In the genomic region with DNA sequence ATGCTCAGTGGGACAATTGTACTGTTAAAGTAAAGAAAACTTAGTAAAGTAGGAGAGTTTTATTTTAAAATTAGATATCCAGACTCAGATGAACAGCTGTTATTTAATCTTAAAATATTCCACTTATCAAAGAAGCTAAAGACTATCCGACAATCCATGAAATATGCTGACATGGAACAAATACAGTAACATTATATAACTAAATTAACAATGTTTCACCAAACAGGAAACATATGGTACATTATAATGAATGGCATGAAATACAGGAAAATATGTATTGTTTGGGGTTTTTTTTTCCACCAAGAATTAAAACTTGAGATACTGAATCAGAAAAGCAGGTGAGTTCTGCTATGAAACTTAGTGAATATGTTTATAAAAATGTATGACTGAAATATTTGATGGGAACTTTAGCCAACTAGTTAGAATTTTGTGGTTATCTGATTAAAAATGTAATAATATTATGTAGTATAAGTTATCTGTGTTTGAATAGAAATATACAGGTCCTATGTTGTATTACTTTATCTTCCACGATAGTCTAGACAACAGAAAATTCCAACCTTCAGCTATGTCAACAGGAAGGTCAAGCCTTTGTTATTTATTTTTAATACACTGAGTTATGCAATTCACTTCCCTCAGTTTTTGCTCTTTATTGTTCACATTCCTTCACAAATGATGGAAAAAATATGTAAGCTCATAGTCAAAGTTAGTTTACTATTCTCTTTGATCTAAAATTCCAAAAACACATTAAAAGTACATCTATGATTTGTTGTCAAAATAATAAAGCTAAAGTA, we compare ENCODE assay signal across 25 cellular contexts.
DNase-seq lines count a peak whose midpoint lies in the region; ATAC-seq and TF ChIP-seq lines count a peak whose summit lies in the region.
"Had no signal": no experiment of that assay in that cellular context is flagged by ENCODE, and none has a peak within 500 bp of the region (broad histone marks: within the 10 kb centered on the region; RNA-seq: fewer than 3 reads in every experiment).

No MANE protein-coding gene starts in this region.

- H3K4me1 ChIP-seq in left ventricle myocardium inferior (peaks cover 56% of the 10 kb centered on the region), endodermal cell (ENCODE audit: control insufficient read depth, insufficient read depth, low read length) (peaks cover 14% of the 10 kb centered on the region), liver (ENCODE audit: control insufficient read depth in 4 of 4, insufficient read depth in 4 of 4, low read length in 3 of 4) (peaks cover 0 to 18% (median 12%) of the 10 kb centered on the region in 4 donors)
- H3K4me1 ChIP-seq: BLaER1 had no signal

- H3K4me3 ChIP-seq in left ventricle myocardium inferior (no peak overlapping the region), endodermal cell (ENCODE audit: low read length) (peak overlapping the region; percentile 10), liver (ENCODE audit: low read depth in 1 of 3, low read length in 3 of 3) (no peak overlapping the region), foreskin fibroblast (ENCODE audit: low read depth in 1 of 2, low read length in 2 of 2) (no peak overlapping the region)
- H3K4me3 ChIP-seq: BLaER1, SJSA1 had no signal

- H3K9me3 ChIP-seq in left ventricle myocardium inferior (replicated peaks) (no peaks in the 10 kb centered on the region), endodermal cell (ENCODE audit: control insufficient read depth, low read length) (no peaks in the 10 kb centered on the region), liver (ENCODE audit: control insufficient read depth in 4 of 4, low read length in 3 of 4) (no peaks in the 10 kb centered on the region)
- H3K9me3 ChIP-seq: BLaER1, heart right ventricle, SJSA1 had no signal

- H3K27ac Mint-ChIP-seq in endodermal cell = no peak overlapping the region
- H3K27ac Mint-ChIP-seq: activated CD4-positive, alpha-beta memory T cell treated with anti-CD3 and anti-CD28 coated beads, Interleukin-2, amount 10 ng/mL, durations not matched to agents 7 days and 5 days; activated naive CD4-positive, alpha-beta T cell treated with anti-CD3 and anti-CD28 coated beads, Interleukin-2, amount 10 ng/mL, durations not matched to agents 7 days and 5 days; T-helper 2 cell treated with Interferon-gamma antibody and Interleukin-4, amounts not matched to agents 5 μg/mL and 100 μg/mL, for 36 hours had no signal

- ATAC-seq in Right ventricle myocardium inferior (no peak), GM18867 (IDR thresholded peaks at IDR 0.05; ENCODE audit: unreplicated experiment) (no peak)
- ATAC-seq: activated T-cell treated with anti-CD3 and anti-CD28 coated beads, Interleukin-2, amount 50 U/mL, for 4 hours had no signal

- no peak overlapping the region for H3K4me3 Mint-ChIP-seq in endodermal cell
- H3K4me3 Mint-ChIP-seq: activated CD4-positive, alpha-beta memory T cell treated with anti-CD3 and anti-CD28 coated beads, Interleukin-2, amount 10 ng/mL, durations not matched to agents 7 days and 5 days; activated naive CD4-positive, alpha-beta T cell treated with anti-CD3 and anti-CD28 coated beads, Interleukin-2, amount 10 ng/mL, durations not matched to agents 7 days and 5 days; activated T-cell treated with anti-CD3 and anti-CD28 coated beads, Interleukin-2, amount 50 U/mL, for 4 hours; T-helper 2 cell treated with Interferon-gamma antibody and Interleukin-4, amounts not matched to agents 5 μg/mL and 100 μg/mL, for 36 hours had no signal

- TF ChIP-seq CTCF in left ventricle myocardium inferior (IDR thresholded peaks at IDR 0.05; ENCODE audit: borderline replicate concordance) (no peak), endodermal cell (conservative IDR thresholded peaks at IDR 0.05) (no peak), liver (IDR thresholded peaks at IDR 0.05; ENCODE audit: low read depth, low read length, missing input control) (no peak), foreskin fibroblast (IDR thresholded peaks at IDR 0.05; ENCODE audit: low read depth, low read length) (no peak)

- WGBS in endodermal cell (ENCODE audit: insufficient coverage in 1 of 2, insufficient read length in 1 of 2), 2 experiments = 88% methylated on average over 2 of the region's 2 CpGs; no CpG with 5 or more reads in 1 of the 2 experiments
- WGBS in liver = 46% methylated on average over 2 of the region's 2 CpGs

- TF ChIP-seq RAD21 in liver (IDR thresholded peaks at IDR 0.05) = no peak

- H3K4me1 Mint-ChIP-seq in endodermal cell = peaks cover 43% of the 10 kb centered on the region
- H3K4me1 Mint-ChIP-seq: activated CD4-positive, alpha-beta memory T cell treated with anti-CD3 and anti-CD28 coated beads, Interleukin-2, amount 10 ng/mL, durations not matched to agents 7 days and 5 days; activated naive CD4-positive, alpha-beta T cell treated with anti-CD3 and anti-CD28 coated beads, Interleukin-2, amount 10 ng/mL, durations not matched to agents 7 days and 5 days had no signal

- H3K36me3 Mint-ChIP-seq in endodermal cell (ENCODE audit: low read depth) = peaks cover 7% of the 10 kb centered on the region
- H3K36me3 Mint-ChIP-seq: activated naive CD4-positive, alpha-beta T cell treated with anti-CD3 and anti-CD28 coated beads, Interleukin-2, amount 10 ng/mL, durations not matched to agents 7 days and 5 days had no signal

- no peaks in the 10 kb centered on the region for H3K9me3 Mint-ChIP-seq in endodermal cell
- H3K9me3 Mint-ChIP-seq: activated CD4-positive, alpha-beta memory T cell treated with anti-CD3 and anti-CD28 coated beads, Interleukin-2, amount 10 ng/mL, durations not matched to agents 7 days and 5 days; activated naive CD4-positive, alpha-beta T cell treated with anti-CD3 and anti-CD28 coated beads, Interleukin-2, amount 10 ng/mL, durations not matched to agents 7 days and 5 days; activated T-cell treated with anti-CD3 and anti-CD28 coated beads, Interleukin-2, amount 50 U/mL, for 4 hours; T-helper 2 cell treated with Interferon-gamma antibody and Interleukin-4, amounts not matched to agents 5 μg/mL and 100 μg/mL, for 36 hours had no signal

- no peaks in the 10 kb centered on the region for H3K27me3 ChIP-seq in left ventricle myocardium inferior (ENCODE audit: low read depth)
- H3K27me3 ChIP-seq in endodermal cell (ENCODE audit: control insufficient read depth, insufficient read depth, low read length, poor library complexity, severe bottlenecking) = no peaks in the 10 kb centered on the region
- no peaks in the 10 kb centered on the region for H3K27me3 ChIP-seq in liver (ENCODE audit: control insufficient read depth in 4 of 4, insufficient read depth in 4 of 4, low read length in 3 of 4)
- H3K27me3 ChIP-seq: BLaER1, heart right ventricle, SJSA1 had no signal

- H3K9ac ChIP-seq in endodermal cell (ENCODE audit: extremely low read depth, low read length, poor library complexity, severe bottlenecking) (no peak overlapping the region), liver (ENCODE audit: low read depth in 1 of 2, low read length in 2 of 2) (no peak overlapping the region)
- H3K9ac ChIP-seq: BLaER1 had no signal

- DNase-seq in left ventricle myocardium inferior (no peak), Right ventricle myocardium inferior (ENCODE audit: missing footprints) (no peak), endodermal cell (no peak), COLO829 (ENCODE audit: low spot score) (no peak), NAMALWA (ENCODE audit: low spot score) (no peak), foreskin fibroblast (no peak)
- DNase-seq: 8988T; activated CD4-positive, alpha-beta memory T cell treated with anti-CD3 and anti-CD28 coated beads, Interleukin-2, amount 10 ng/mL, durations not matched to agents 7 days and 5 days; activated naive CD4-positive, alpha-beta T cell treated with anti-CD3 and anti-CD28 coated beads, Interleukin-2, amount 10 ng/mL, durations not matched to agents 7 days and 5 days; activated T-cell treated with anti-CD3 and anti-CD28 coated beads, Interleukin-2, amount 50 U/mL, for 4 hours; aorta; central memory CD4-positive, alpha-beta T cell; effector CD8-positive, alpha-beta T cell; EL; HCEC 1CT; heart right ventricle; mammary epithelial cell; NCI-H1436 treated with DMSO at 0.1 percent for 48 hours; NCI-H69; substantia nigra had no signal

- H3K27ac ChIP-seq in left ventricle myocardium inferior (replicated peaks) (peak overlapping the region; percentile 21), endodermal cell (ENCODE audit: low read depth, low read length) (no peak overlapping the region), liver (ENCODE audit: low read depth in 1 of 2, low read length in 2 of 2) (no peak overlapping the region)
- H3K27ac ChIP-seq: BLaER1, SJSA1 had no signal

- H3K36me3 ChIP-seq in left ventricle myocardium inferior (peaks cover 37% of the 10 kb centered on the region), endodermal cell (ENCODE audit: control insufficient read depth, insufficient read depth, low read length) (peaks cover 18% of the 10 kb centered on the region), liver (ENCODE audit: control insufficient read depth in 4 of 4, insufficient read depth in 3 of 4, low read depth in 1 of 4, low read length in 3 of 4) (peaks cover 0 to 9% (median 3%) of the 10 kb centered on the region in 4 donors)
- H3K36me3 ChIP-seq: BLaER1 had no signal

- no peaks in the 10 kb centered on the region for H3K27me3 Mint-ChIP-seq in endodermal cell (ENCODE audit: insufficient read depth)

- intact Hi-C loops in left ventricle myocardium inferior (cut with micrococcal nuclease) = no loop called here
- intact Hi-C loops in Right ventricle myocardium inferior (cut with DNase I) = no loop called here

TF ChIP-seq in liver, 16 proteins besides CTCF, POLR2A, EP300 and RAD21:
- TF ChIP-seq FOXA1 (IDR thresholded peaks at IDR 0.05) = no peak
- peak; percentile 20 for TF ChIP-seq FOXA2 (IDR thresholded peaks at IDR 0.05)
